1 cellular context compared by ENCODE assay signal in the genomic region with DNA sequence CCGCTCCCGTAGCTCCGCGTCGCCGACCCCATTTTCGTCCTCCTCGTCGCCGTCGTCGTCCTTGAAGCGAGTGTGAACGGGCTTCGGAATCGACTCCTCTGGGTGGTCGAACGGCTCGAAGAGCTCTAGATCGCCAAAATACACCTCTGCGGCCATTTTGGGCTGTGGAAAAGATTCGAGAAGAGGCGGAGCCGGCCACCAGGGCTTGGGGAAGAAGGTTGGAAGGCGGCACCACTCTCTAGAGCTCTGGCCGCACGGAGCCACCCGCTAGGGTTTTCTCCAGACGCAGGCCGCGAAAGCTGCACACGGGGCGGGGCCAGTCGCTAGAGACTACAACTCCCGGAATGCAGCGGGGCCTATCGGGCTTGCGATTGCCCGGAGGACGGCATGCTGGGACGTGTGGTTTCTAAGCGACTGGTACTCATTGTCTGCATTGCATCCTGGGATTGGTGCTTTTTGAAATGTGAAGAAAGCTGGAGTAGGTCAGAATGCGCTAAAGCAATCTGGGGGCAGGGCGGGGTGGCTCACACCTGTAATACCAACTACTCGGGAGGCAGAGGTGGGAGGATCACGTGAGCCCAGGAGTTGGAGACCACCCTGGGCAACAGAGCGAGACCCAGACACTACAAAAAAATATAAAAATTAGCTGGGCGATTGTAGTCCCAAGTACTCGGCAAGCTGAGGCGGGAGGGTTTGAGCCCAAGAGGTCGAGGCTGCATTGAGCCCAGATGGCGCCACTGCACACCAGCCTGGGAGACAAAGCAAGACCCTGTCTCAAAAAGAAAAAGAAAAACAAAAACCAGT.
TF ChIP-seq lines count a peak whose summit lies in the region.

A gene (minus strand): TSS at position 248 of the 804 bp plus-strand sequence. CDS start 92 bp downstream, at position 156.

TF ChIP-seq in HEK293, 187 proteins besides CTCF, POLR2A, EP300 and RAD21 (continued from another document and continues in another):
- TF ChIP-seq ZNF514 (tag by site-specific recombination; IDR thresholded peaks at IDR 0.05): no peak
- TF ChIP-seq ZNF629 (tag by site-specific recombination; IDR thresholded peaks at IDR 0.05): peak; percentile 56; the same call in 1 of the 2 replicates
- peak; percentile 98 for TF ChIP-seq ZBTB17 (tag by site-specific recombination; IDR thresholded peaks at IDR 0.05)
- TF ChIP-seq ZNF416 (tag by site-specific recombination; IDR thresholded peaks at IDR 0.05): no peak
- TF ChIP-seq, protein P1, sequence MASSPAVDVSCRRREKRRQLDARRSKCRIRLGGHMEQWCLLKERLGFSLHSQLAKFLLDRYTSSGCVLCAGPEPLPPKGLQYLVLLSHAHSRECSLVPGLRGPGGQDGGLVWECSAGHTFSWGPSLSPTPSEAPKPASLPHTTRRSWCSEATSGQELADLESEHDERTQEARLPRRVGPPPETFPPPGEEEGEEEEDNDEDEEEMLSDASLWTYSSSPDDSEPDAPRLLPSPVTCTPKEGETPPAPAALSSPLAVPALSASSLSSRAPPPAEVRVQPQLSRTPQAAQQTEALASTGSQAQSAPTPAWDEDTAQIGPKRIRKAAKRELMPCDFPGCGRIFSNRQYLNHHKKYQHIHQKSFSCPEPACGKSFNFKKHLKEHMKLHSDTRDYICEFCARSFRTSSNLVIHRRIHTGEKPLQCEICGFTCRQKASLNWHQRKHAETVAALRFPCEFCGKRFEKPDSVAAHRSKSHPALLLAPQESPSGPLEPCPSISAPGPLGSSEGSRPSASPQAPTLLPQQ (tag by site-specific recombination; IDR thresholded peaks at IDR 0.05): no peak
- peak; percentile 72 for TF ChIP-seq ZNF335 (tag by site-specific recombination; conservative IDR thresholded peaks at IDR 0.05)
- no peak for TF ChIP-seq TCF7L2 (IDR thresholded peaks at IDR 0.05; ENCODE audit: borderline replicate concordance, low read depth, low read length)
- TF ChIP-seq ZNF157 (tag by site-specific recombination; IDR thresholded peaks at IDR 0.05): no peak
- no peak for TF ChIP-seq ZNF248 (tag by site-specific recombination; IDR thresholded peaks at IDR 0.05)
- no peak for TF ChIP-seq ZNF214 (tag by site-specific recombination; IDR thresholded peaks at IDR 0.05; ENCODE audit: borderline replicate concordance)
- TF ChIP-seq, protein P2, sequence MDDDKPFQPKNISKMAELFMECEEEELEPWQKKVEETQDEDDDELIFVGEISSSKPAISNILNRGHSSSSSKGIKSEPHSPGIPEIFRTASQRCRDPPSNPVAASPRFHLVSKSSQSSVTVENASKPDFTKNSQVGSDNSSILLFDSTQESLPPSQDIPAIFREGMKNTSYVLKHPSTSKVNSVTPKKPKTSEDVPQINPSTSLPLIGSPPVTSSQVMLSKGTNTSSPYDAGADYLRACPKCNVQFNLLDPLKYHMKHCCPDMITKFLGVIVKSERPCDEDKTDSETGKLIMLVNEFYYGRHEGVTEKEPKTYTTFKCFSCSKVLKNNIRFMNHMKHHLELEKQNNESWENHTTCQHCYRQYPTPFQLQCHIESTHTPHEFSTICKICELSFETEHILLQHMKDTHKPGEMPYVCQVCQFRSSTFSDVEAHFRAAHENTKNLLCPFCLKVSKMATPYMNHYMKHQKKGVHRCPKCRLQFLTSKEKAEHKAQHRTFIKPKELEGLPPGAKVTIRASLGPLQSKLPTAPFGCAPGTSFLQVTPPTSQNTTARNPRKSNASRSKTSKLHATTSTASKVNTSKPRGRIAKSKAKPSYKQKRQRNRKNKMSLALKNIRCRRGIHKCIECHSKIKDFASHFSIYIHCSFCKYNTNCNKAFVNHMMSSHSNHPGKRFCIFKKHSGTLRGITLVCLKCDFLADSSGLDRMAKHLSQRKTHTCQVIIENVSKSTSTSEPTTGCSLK (tag by site-specific recombination; IDR thresholded peaks at IDR 0.05): no peak
- no peak for TF ChIP-seq BCL11B (tag by site-specific recombination; IDR thresholded peaks at IDR 0.05; ENCODE audit: low read depth)
- no peak for TF ChIP-seq ZNF433 (tag by site-specific recombination; IDR thresholded peaks at IDR 0.05; ENCODE audit: low read depth)
- TF ChIP-seq, protein P3, sequence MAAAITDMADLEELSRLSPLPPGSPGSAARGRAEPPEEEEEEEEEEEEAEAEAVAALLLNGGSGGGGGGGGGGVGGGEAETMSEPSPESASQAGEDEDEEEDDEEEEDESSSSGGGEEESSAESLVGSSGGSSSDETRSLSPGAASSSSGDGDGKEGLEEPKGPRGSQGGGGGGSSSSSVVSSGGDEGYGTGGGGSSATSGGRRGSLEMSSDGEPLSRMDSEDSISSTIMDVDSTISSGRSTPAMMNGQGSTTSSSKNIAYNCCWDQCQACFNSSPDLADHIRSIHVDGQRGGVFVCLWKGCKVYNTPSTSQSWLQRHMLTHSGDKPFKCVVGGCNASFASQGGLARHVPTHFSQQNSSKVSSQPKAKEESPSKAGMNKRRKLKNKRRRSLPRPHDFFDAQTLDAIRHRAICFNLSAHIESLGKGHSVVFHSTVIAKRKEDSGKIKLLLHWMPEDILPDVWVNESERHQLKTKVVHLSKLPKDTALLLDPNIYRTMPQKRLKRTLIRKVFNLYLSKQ (tag by site-specific recombination; IDR thresholded peaks at IDR 0.05; ENCODE audit: borderline replicate concordance): no peak
- TF ChIP-seq ZBTB8A (tag by site-specific recombination; IDR thresholded peaks at IDR 0.05): 0 out of 2 replicates have a peak, but pooled peaks have one; percentile 16
- TF ChIP-seq ZNF473 (tag by site-specific recombination; IDR thresholded peaks at IDR 0.05): no peak
- TF ChIP-seq ZNF48 (tag by site-specific recombination; IDR thresholded peaks at IDR 0.05): no peak
- TF ChIP-seq ZFP41 (tag by site-specific recombination; IDR thresholded peaks at IDR 0.05; ENCODE audit: borderline replicate concordance): no peak
- TF ChIP-seq, protein P4, sequence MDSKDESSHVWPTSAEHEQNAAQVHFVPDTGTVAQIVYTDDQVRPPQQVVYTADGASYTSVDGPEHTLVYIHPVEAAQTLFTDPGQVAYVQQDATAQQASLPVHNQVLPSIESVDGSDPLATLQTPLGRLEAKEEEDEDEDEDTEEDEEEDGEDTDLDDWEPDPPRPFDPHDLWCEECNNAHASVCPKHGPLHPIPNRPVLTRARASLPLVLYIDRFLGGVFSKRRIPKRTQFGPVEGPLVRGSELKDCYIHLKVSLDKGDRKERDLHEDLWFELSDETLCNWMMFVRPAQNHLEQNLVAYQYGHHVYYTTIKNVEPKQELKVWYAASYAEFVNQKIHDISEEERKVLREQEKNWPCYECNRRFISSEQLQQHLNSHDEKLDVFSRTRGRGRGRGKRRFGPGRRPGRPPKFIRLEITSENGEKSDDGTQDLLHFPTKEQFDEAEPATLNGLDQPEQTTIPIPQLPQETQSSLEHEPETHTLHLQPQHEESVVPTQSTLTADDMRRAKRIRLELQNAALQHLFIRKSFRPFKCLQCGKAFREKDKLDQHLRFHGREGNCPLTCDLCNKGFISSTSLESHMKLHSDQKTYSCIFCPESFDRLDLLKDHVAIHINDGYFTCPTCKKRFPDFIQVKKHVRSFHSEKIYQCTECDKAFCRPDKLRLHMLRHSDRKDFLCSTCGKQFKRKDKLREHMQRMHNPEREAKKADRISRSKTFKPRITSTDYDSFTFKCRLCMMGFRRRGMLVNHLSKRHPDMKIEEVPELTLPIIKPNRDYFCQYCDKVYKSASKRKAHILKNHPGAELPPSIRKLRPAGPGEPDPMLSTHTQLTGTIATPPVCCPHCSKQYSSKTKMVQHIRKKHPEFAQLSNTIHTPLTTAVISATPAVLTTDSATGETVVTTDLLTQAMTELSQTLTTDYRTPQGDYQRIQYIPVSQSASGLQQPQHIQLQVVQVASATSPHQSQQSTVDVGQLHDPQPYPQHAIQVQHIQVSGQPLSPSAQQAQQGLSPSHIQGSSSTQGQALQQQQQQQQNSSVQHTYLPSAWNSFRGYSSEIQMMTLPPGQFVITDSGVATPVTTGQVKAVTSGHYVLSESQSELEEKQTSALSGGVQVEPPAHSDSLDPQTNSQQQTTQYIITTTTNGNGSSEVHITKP (tag by site-specific recombination; IDR thresholded peaks at IDR 0.05): peak; percentile 66
- TF ChIP-seq, protein P5, sequence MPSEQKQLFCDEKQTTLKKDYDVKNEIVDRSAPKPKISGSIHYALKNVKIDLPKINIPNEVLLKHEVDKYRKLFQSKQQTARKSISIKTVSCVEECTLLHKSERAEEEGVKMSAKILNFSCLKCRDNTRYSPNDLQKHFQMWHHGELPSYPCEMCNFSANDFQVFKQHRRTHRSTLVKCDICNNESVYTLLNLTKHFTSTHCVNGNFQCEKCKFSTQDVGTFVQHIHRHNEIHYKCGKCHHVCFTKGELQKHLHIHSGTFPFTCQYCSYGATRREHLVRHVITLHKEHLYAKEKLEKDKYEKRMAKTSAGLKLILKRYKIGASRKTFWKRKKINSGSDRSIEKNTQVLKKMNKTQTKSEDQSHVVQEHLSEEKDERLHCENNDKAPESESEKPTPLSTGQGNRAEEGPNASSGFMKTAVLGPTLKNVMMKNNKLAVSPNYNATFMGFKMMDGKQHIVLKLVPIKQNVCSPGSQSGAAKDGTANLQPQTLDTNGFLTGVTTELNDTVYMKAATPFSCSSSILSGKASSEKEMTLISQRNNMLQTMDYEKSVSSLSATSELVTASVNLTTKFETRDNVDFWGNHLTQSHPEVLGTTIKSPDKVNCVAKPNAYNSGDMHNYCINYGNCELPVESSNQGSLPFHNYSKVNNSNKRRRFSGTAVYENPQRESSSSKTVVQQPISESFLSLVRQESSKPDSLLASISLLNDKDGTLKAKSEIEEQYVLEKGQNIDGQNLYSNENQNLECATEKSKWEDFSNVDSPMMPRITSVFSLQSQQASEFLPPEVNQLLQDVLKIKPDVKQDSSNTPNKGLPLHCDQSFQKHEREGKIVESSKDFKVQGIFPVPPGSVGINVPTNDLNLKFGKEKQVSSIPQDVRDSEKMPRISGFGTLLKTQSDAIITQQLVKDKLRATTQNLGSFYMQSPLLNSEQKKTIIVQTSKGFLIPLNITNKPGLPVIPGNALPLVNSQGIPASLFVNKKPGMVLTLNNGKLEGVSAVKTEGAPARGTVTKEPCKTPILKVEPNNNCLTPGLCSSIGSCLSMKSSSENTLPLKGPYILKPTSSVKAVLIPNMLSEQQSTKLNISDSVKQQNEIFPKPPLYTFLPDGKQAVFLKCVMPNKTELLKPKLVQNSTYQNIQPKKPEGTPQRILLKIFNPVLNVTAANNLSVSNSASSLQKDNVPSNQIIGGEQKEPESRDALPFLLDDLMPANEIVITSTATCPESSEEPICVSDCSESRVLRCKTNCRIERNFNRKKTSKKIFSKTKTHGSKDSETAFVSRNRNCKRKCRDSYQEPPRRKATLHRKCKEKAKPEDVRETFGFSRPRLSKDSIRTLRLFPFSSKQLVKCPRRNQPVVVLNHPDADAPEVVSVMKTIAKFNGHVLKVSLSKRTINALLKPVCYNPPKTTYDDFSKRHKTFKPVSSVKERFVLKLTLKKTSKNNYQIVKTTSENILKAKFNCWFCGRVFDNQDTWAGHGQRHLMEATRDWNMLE (tag by site-specific recombination; conservative IDR thresholded peaks at IDR 0.05; ENCODE audit: low read depth): no peak
- TF ChIP-seq ZNF391 (tag by site-specific recombination; IDR thresholded peaks at IDR 0.05; ENCODE audit: borderline replicate concordance, low read depth): peak; percentile 69; the same call in 1 of the 2 replicates
- no peak for TF ChIP-seq ZNF16 (tag by site-specific recombination; IDR thresholded peaks at IDR 0.05; ENCODE audit: low read depth)
- TF ChIP-seq, protein P6, sequence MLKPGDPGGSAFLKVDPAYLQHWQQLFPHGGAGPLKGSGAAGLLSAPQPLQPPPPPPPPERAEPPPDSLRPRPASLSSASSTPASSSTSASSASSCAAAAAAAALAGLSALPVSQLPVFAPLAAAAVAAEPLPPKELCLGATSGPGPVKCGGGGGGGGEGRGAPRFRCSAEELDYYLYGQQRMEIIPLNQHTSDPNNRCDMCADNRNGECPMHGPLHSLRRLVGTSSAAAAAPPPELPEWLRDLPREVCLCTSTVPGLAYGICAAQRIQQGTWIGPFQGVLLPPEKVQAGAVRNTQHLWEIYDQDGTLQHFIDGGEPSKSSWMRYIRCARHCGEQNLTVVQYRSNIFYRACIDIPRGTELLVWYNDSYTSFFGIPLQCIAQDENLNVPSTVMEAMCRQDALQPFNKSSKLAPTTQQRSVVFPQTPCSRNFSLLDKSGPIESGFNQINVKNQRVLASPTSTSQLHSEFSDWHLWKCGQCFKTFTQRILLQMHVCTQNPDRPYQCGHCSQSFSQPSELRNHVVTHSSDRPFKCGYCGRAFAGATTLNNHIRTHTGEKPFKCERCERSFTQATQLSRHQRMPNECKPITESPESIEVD (tag by site-specific recombination; IDR thresholded peaks at IDR 0.05): no peak
- TF ChIP-seq ZIC2 (tag by site-specific recombination; IDR thresholded peaks at IDR 0.05): no peak
- TF ChIP-seq ZNF560 (tag by site-specific recombination; IDR thresholded peaks at IDR 0.05; ENCODE audit: borderline replicate concordance): no peak
- TF ChIP-seq, protein P7, sequence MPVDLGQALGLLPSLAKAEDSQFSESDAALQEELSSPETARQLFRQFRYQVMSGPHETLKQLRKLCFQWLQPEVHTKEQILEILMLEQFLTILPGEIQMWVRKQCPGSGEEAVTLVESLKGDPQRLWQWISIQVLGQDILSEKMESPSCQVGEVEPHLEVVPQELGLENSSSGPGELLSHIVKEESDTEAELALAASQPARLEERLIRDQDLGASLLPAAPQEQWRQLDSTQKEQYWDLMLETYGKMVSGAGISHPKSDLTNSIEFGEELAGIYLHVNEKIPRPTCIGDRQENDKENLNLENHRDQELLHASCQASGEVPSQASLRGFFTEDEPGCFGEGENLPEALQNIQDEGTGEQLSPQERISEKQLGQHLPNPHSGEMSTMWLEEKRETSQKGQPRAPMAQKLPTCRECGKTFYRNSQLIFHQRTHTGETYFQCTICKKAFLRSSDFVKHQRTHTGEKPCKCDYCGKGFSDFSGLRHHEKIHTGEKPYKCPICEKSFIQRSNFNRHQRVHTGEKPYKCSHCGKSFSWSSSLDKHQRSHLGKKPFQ (tag by site-specific recombination; IDR thresholded peaks at IDR 0.05): peak; percentile 82
- no peak for TF ChIP-seq ZNF544 (tag by site-specific recombination; IDR thresholded peaks at IDR 0.05)
- TF ChIP-seq ZNF670 (tag by site-specific recombination; IDR thresholded peaks at IDR 0.05; ENCODE audit: low read depth): no peak
- TF ChIP-seq WT1 (tag by site-specific recombination; IDR thresholded peaks at IDR 0.05): peak; percentile 34; the same call in 1 of the 2 replicates
- TF ChIP-seq GLI4 (tag by site-specific recombination; IDR thresholded peaks at IDR 0.05): no peak
- peak; percentile 43 for TF ChIP-seq KLF8 (tag by site-specific recombination; IDR thresholded peaks at IDR 0.05)
- no peak for TF ChIP-seq OVOL3 (tag by site-specific recombination; IDR thresholded peaks at IDR 0.05)
- TF ChIP-seq ZNF223 (tag by site-specific recombination; IDR thresholded peaks at IDR 0.05): no peak
- TF ChIP-seq, protein P8, sequence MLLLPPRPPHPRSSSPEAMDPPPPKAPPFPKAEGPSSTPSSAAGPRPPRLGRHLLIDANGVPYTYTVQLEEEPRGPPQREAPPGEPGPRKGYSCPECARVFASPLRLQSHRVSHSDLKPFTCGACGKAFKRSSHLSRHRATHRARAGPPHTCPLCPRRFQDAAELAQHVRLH (tag by site-specific recombination; IDR thresholded peaks at IDR 0.05): no peak; the same call in none of the 2 replicates
- TF ChIP-seq ZNF837 (tag by site-specific recombination; IDR thresholded peaks at IDR 0.05): no peak
- TF ChIP-seq, protein P9, sequence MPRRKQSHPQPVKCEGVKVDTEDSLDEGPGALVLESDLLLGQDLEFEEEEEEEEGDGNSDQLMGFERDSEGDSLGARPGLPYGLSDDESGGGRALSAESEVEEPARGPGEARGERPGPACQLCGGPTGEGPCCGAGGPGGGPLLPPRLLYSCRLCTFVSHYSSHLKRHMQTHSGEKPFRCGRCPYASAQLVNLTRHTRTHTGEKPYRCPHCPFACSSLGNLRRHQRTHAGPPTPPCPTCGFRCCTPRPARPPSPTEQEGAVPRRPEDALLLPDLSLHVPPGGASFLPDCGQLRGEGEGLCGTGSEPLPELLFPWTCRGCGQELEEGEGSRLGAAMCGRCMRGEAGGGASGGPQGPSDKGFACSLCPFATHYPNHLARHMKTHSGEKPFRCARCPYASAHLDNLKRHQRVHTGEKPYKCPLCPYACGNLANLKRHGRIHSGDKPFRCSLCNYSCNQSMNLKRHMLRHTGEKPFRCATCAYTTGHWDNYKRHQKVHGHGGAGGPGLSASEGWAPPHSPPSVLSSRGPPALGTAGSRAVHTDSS (tag by site-specific recombination; IDR thresholded peaks at IDR 0.05): no peak
